Comparison of ENCODE assay signal across 17 cellular contexts in genomic region chr6:53210821-53211220, GRCh38.
A peak's percentile ranks its signal among the peaks of the same experiment; 100 is the strongest.
DNase-seq lines count a peak whose midpoint lies in the region; ATAC-seq and TF ChIP-seq lines count a peak whose summit lies in the region.
"Had no signal": no experiment of that assay in that cellular context is flagged by ENCODE, and none has a peak within 500 bp of the region (broad histone marks: within the 10 kb centered on the region; RNA-seq: fewer than 3 reads in every experiment).

No MANE protein-coding gene starts in this region.

- H3K4me1 ChIP-seq in mucosa of descending colon (ENCODE audit: low read depth) (no peaks in the 10 kb centered on the region), osteoblast (ENCODE audit: insufficient read depth, low read length) (no peaks in the 10 kb centered on the region)
- H3K4me1 ChIP-seq: BLaER1, Caco-2 had no signal

- in situ Hi-C loops in GM13976 (cut with MboI; ENCODE audit: low sequenced_read_pairs, unreplicated experiment): no loop called here

- H3K4me3 ChIP-seq in mucosa of descending colon: no peak overlapping the region
- no peak overlapping the region for H3K4me3 ChIP-seq in osteoblast (ENCODE audit: insufficient read depth, low read length)
- H3K4me3 ChIP-seq: BLaER1, GM23338 had no signal

- no peaks in the 10 kb centered on the region for H3K9me3 ChIP-seq in mucosa of descending colon
- H3K9me3 ChIP-seq in osteoblast (ENCODE audit: low read depth, low read length): no peaks in the 10 kb centered on the region

- intact Hi-C loops in activated B cell treated with CpG ODN at 0.5 μM for 24 hours (cut with micrococcal nuclease): loop anchor here (1.0 kb wide), 1 partner anchor 8 kb away; no protein-coding TSS in a partner anchor
- intact Hi-C loops in mucosa of descending colon (cut with DNase I, micrococcal nuclease): no loop called here

- H4K20me1 ChIP-seq in osteoblast (ENCODE audit: insufficient read depth, low read length): no peaks in the 10 kb centered on the region
- H4K20me1 ChIP-seq: BLaER1 had no signal

- H3K27me3 Mint-ChIP-seq in activated B cell treated with CpG ODN at 0.5 μM for 24 hours: no peaks in the 10 kb centered on the region
- H3K27me3 Mint-ChIP-seq: CD4-positive, CD25-positive, alpha-beta regulatory T cell had no signal

- H3K9me3 Mint-ChIP-seq in activated B cell treated with CpG ODN at 0.5 μM for 24 hours: no peaks in the 10 kb centered on the region
- H3K9me3 Mint-ChIP-seq: CD8-positive, alpha-beta T cell; GM23338; H9; HFFc6 had no signal

- DNase-seq in activated B cell treated with CpG ODN at 0.5 μM for 24 hours: no peak
- DNase-seq in mucosa of descending colon: no peak
- peak; percentile 3 for DNase-seq in osteoblast (ENCODE audit: insufficient read length, low spot score, missing footprints)
- no peak for DNase-seq in GM13976 (ENCODE audit: low spot score)
- DNase-seq in activated CD8-positive, alpha-beta memory T cell treated with anti-CD3 and anti-CD28 coated beads, Interleukin-2, amount 50 U/mL, for 48 hours: no peak
- DNase-seq: Caco-2; CD4-positive, CD25-positive, alpha-beta regulatory T cell; CD8-positive, alpha-beta T cell; DMS153; DND-41; H9; HFFc6 had no signal

- H3K27ac ChIP-seq in osteoblast (ENCODE audit: low read depth, low read length): no peak overlapping the region
- H3K27ac ChIP-seq: BLaER1, C4-2B had no signal

- no peaks in the 10 kb centered on the region for H3K27me3 ChIP-seq in osteoblast (ENCODE audit: insufficient read depth, low read length)
- H3K27me3 ChIP-seq: BLaER1 had no signal

- H3K4me2 ChIP-seq in osteoblast (ENCODE audit: insufficient read depth, low read length): no peak overlapping the region
- H3K4me2 ChIP-seq: BLaER1, GM23338 had no signal

- H3K36me3 Mint-ChIP-seq in activated B cell treated with CpG ODN at 0.5 μM for 24 hours (ENCODE audit: low read depth): peaks cover 3% of the 10 kb centered on the region
- H3K36me3 Mint-ChIP-seq: CD4-positive, CD25-positive, alpha-beta regulatory T cell; CD8-positive, alpha-beta T cell had no signal

- CTCF ChIA-PET in activated B cell treated with CpG ODN at 0.5 μM for 24 hours (lab: Charles Lee): no interaction called here

- TF ChIP-seq CTCF in activated B cell treated with CpG ODN at 0.5 μM for 24 hours (IDR thresholded peaks at IDR 0.05): no peak
- TF ChIP-seq CTCF in mucosa of descending colon (IDR thresholded peaks at IDR 0.05): no peak
- no peak for TF ChIP-seq CTCF in osteoblast (IDR thresholded peaks at IDR 0.05; ENCODE audit: extremely low read depth, low read depth, low read length)
- no peak for TF ChIP-seq CTCF in GM13976 (IDR thresholded peaks at IDR 0.05; ENCODE audit: borderline replicate concordance, control extremely low read depth, extremely low read depth, insufficient read depth, missing control alignments)

- no peak overlapping the region for H3K4me3 Mint-ChIP-seq in activated B cell treated with CpG ODN at 0.5 μM for 24 hours
- H3K4me3 Mint-ChIP-seq: CD4-positive, CD25-positive, alpha-beta regulatory T cell; CD8-positive, alpha-beta T cell; GM23338; H9; HFFc6 had no signal

- ATAC-seq in activated B cell treated with CpG ODN at 0.5 μM for 24 hours (ENCODE audit: low read depth) (no peak), mucosa of descending colon (peak; percentile 60), HG03378 (IDR thresholded peaks at IDR 0.05; ENCODE audit: unreplicated experiment) (no peak)
- ATAC-seq: CD8-positive, alpha-beta T cell; GM23338; HCT116 had no signal

- H3K79me2 ChIP-seq in osteoblast (ENCODE audit: insufficient read depth, low read length): no peaks in the 10 kb centered on the region

- no peak overlapping the region for H2AFZ ChIP-seq in osteoblast (ENCODE audit: low read length)
- H2AFZ ChIP-seq: GM23338 had no signal

- peak overlapping the region; percentile 3 for H3K27ac Mint-ChIP-seq in activated B cell treated with CpG ODN at 0.5 μM for 24 hours
- H3K27ac Mint-ChIP-seq: CD4-positive, CD25-positive, alpha-beta regulatory T cell; CD8-positive, alpha-beta T cell; GM23338; H9; HFFc6 had no signal

- POLR2A ChIA-PET in activated B cell treated with CpG ODN at 0.5 μM for 24 hours (lab: Charles Lee): no interaction called here

- H3K36me3 ChIP-seq in mucosa of descending colon (ENCODE audit: low read depth) (no peaks in the 10 kb centered on the region), osteoblast (ENCODE audit: insufficient read depth, low read length) (no peaks in the 10 kb centered on the region)
- H3K36me3 ChIP-seq: BLaER1 had no signal

- peaks cover 44% of the 10 kb centered on the region for H3K4me1 Mint-ChIP-seq in activated B cell treated with CpG ODN at 0.5 μM for 24 hours
- H3K4me1 Mint-ChIP-seq: GM23338, H9 had no signal
